In genomic region chr1:168137515-168137821, GRCh38 we compare ENCODE assay signal across 8 cellular contexts. TPM values are rescaled to one million over a fixed set of nuclear protein-coding genes. Genes with fewer than 3 reads are reported as not detected.
DNase-seq lines count a peak whose midpoint lies in the region; ATAC-seq lines count a peak whose summit lies in the region.

No MANE protein-coding gene starts in this region.

- H3K36me3 Mint-ChIP-seq in activated naive CD4-positive, alpha-beta T cell treated with anti-CD3 and anti-CD28 coated beads for 36 hours (ENCODE audit: low read depth), result no peaks in the 10 kb centered on the region
- H3K36me3 Mint-ChIP-seq in central memory CD8-positive, alpha-beta T cell (ENCODE audit: insufficient read depth), result peaks cover 1% of the 10 kb centered on the region

- H3K9me3 Mint-ChIP-seq in activated naive CD4-positive, alpha-beta T cell treated with anti-CD3 and anti-CD28 coated beads for 36 hours, result no peaks in the 10 kb centered on the region
- no peaks in the 10 kb centered on the region for H3K9me3 Mint-ChIP-seq in central memory CD8-positive, alpha-beta T cell

- H2AFZ ChIP-seq in mesenchymal stem cell (ENCODE audit: low read depth, low read length), result peak overlapping the region; percentile 78

- H3K9ac ChIP-seq in mesenchymal stem cell (ENCODE audit: low read length), result peak overlapping the region; percentile 88

- H4K91ac ChIP-seq in mesenchymal stem cell (ENCODE audit: low read length), result no peak overlapping the region

- intact Hi-C loops in activated naive CD4-positive, alpha-beta T cell treated with anti-CD3 and anti-CD28 coated beads for 36 hours (cut with micrococcal nuclease), result loop anchor here (1.0 to 5.0 kb wide), 2 partner anchors 9 to 420 kb away; no protein-coding TSS in a partner anchor

- peaks cover 26% of the 10 kb centered on the region for H3K27me3 Mint-ChIP-seq in activated naive CD4-positive, alpha-beta T cell treated with anti-CD3 and anti-CD28 coated beads for 36 hours (ENCODE audit: low read depth)
- peaks cover 50% of the 10 kb centered on the region for H3K27me3 Mint-ChIP-seq in central memory CD8-positive, alpha-beta T cell

- no peak overlapping the region for H4K8ac ChIP-seq in mesenchymal stem cell (ENCODE audit: low read length)

- H3K79me1 ChIP-seq in mesenchymal stem cell (replicated peaks; ENCODE audit: low read length, poor library complexity, severe bottlenecking), result no peaks in the 10 kb centered on the region

- H3K36me3 ChIP-seq in mesenchymal stem cell (ENCODE audit: control insufficient read depth in 1 of 2, insufficient read depth in 2 of 2, low read depth in 1 of 2, low read length in 2 of 2) (no peaks in the 10 kb centered on the region), urinary bladder (ENCODE audit: insufficient read depth) (no peaks in the 10 kb centered on the region)

- H2AK5ac ChIP-seq in mesenchymal stem cell (ENCODE audit: low read length, severe bottlenecking), result no peak overlapping the region

- peaks cover 39% of the 10 kb centered on the region for H3K4me1 Mint-ChIP-seq in activated naive CD4-positive, alpha-beta T cell treated with anti-CD3 and anti-CD28 coated beads for 36 hours (ENCODE audit: low read depth)
- peaks cover 16% of the 10 kb centered on the region for H3K4me1 Mint-ChIP-seq in central memory CD8-positive, alpha-beta T cell

- H3K9me3 ChIP-seq in mesenchymal stem cell (ENCODE audit: control insufficient read depth, low read length), result no peaks in the 10 kb centered on the region

- no peak for DNase-seq in activated naive CD4-positive, alpha-beta T cell treated with anti-CD3 and anti-CD28 coated beads for 36 hours
- DNase-seq in activated naive CD4-positive, alpha-beta T cell (lab: John Stamatoyannopoulos, UW), result no peak
- DNase-seq in central memory CD8-positive, alpha-beta T cell (ENCODE audit: low spot score in 2 of 2), result no peak
- DNase-seq in mesenchymal stem cell (no peak), cortex of kidney (lab: John Stamatoyannopoulos, UW) (no peak), COLO668 (lab: John Stamatoyannopoulos, UW; ENCODE audit: unreplicated experiment) (no peak)

- CTCF ChIA-PET in activated naive CD4-positive, alpha-beta T cell treated with anti-CD3 and anti-CD28 coated beads for 36 hours (lab: Charles Lee), result interaction anchor here (1.3 kb wide), 1 partner anchor 96 kb away, joined by 3 read pairs; no protein-coding TSS in a partner anchor

- H2BK120ac ChIP-seq in mesenchymal stem cell (ENCODE audit: low read depth, low read length), result no peak overlapping the region

- peak overlapping the region; percentile 81 for H3K4me2 ChIP-seq in mesenchymal stem cell (ENCODE audit: low read length, poor library complexity, severe bottlenecking)

- peak overlapping the region; percentile 82 to 97 for H3K4me3 ChIP-seq in mesenchymal stem cell (ENCODE audit: insufficient read depth in 1 of 2, low read depth in 1 of 2, low read length in 2 of 2)
- peak overlapping the region; percentile 67 for H3K4me3 ChIP-seq in urinary bladder (ENCODE audit: low read depth, low read length)

- ATAC-seq in central memory CD8-positive, alpha-beta T cell (replicated peaks; ENCODE audit: extremely low read depth, poor library complexity, severe bottlenecking), result no peak
- ATAC-seq in GM21515 (IDR thresholded peaks at IDR 0.05; ENCODE audit: unreplicated experiment), result no peak

- 0% methylated on average over 1 of the region's 6 CpGs for WGBS in mesenchymal stem cell
- WGBS in urinary bladder, result 5% methylated on average over 6 of the region's 6 CpGs

- H3K27ac Mint-ChIP-seq in activated naive CD4-positive, alpha-beta T cell treated with anti-CD3 and anti-CD28 coated beads for 36 hours, result no peak overlapping the region
- H3K27ac Mint-ChIP-seq in central memory CD8-positive, alpha-beta T cell (ENCODE audit: low read depth), result peak overlapping the region; percentile 82

- H2BK5ac ChIP-seq in mesenchymal stem cell (ENCODE audit: low read depth, low read length, poor library complexity, severe bottlenecking), result no peak overlapping the region

- no peak overlapping the region for H3K23ac ChIP-seq in mesenchymal stem cell (ENCODE audit: low read length in 2 of 2)

- H2BK12ac ChIP-seq in mesenchymal stem cell (ENCODE audit: low read length in 2 of 2), result no peak overlapping the region

- H2BK15ac ChIP-seq in mesenchymal stem cell (ENCODE audit: low read depth, poor library complexity, severe bottlenecking), result no peak overlapping the region

- peak overlapping the region in 1 of 2 experiments; percentile 34 for H3K18ac ChIP-seq in mesenchymal stem cell (ENCODE audit: low read depth in 1 of 2, low read length in 2 of 2)

- no peaks in the 10 kb centered on the region for H3K27me3 ChIP-seq in mesenchymal stem cell (ENCODE audit: control insufficient read depth in 1 of 2, insufficient read depth in 1 of 2, low read length in 2 of 2)

- H3K27ac ChIP-seq in mesenchymal stem cell (ENCODE audit: low read length, poor library complexity, severe bottlenecking) (peak overlapping the region; percentile 9), urinary bladder (ENCODE audit: low read depth) (peak overlapping the region; percentile 82)

- H3K14ac ChIP-seq in mesenchymal stem cell (ENCODE audit: low read length in 2 of 2), result no peak overlapping the region

- H3K4me3 Mint-ChIP-seq in activated naive CD4-positive, alpha-beta T cell treated with anti-CD3 and anti-CD28 coated beads for 36 hours, result peak overlapping the region; percentile 75
- peak overlapping the region; percentile 91 for H3K4me3 Mint-ChIP-seq in central memory CD8-positive, alpha-beta T cell

- no peak overlapping the region for H3K4ac ChIP-seq in mesenchymal stem cell (ENCODE audit: low read depth in 1 of 2, low read length in 2 of 2)

- peaks cover 7% of the 10 kb centered on the region for H3K4me1 ChIP-seq in mesenchymal stem cell (ENCODE audit: control insufficient read depth, insufficient read depth, low read depth, low read length)
- no peaks in the 10 kb centered on the region for H3K4me1 ChIP-seq in urinary bladder (ENCODE audit: insufficient read depth)

RNA-seq across cellular contexts. Expression of gene GPR161, which starts 0.7 kb away (rescaled TPM):
- total RNA-seq in activated naive CD4-positive, alpha-beta T cell treated with anti-CD3 and anti-CD28 coated beads for 36 hours, result under 1 TPM; 0.12 to 0.29 TPM
- 6.1 TPM for polyA plus RNA-seq in mesenchymal stem cell (2013, experiment 1 of 2)
- polyA plus RNA-seq in mesenchymal stem cell (2013, experiment 2 of 2), result 5.8 TPM
- 20.5 TPM for total RNA-seq in urinary bladder
- polyA plus RNA-seq in urinary bladder, result 13.6 TPM

RNA-seq across cellular contexts. Expression of gene TIPRL, which starts 41.3 kb away (rescaled TPM):
- 10 to 100 TPM; 76.7 to 81.3 TPM for total RNA-seq in activated naive CD4-positive, alpha-beta T cell treated with anti-CD3 and anti-CD28 coated beads for 36 hours
- 31.5 TPM for polyA plus RNA-seq in mesenchymal stem cell (2013, experiment 1 of 2)
- 32.5 TPM for polyA plus RNA-seq in mesenchymal stem cell (2013, experiment 2 of 2)
- 58.9 TPM for total RNA-seq in urinary bladder
- polyA plus RNA-seq in urinary bladder, result 24.6 TPM

Comparison
In these comparisons a context has a peak if more than half of its experiments do, and no peak if none do; other contexts are left out.
1. RNA of gene GPR161, which starts 0.7 kb away (total RNA-seq): 20.5 TPM in urinary bladder (single experiment); 0.12 to 0.29 TPM in activated naive CD4-positive, alpha-beta T cell treated with anti-CD3 and anti-CD28 coated beads for 36 hours; every median in the first group is over 10 times any median in the second.